31 cellular contexts compared by ENCODE assay signal in the genomic region with DNA sequence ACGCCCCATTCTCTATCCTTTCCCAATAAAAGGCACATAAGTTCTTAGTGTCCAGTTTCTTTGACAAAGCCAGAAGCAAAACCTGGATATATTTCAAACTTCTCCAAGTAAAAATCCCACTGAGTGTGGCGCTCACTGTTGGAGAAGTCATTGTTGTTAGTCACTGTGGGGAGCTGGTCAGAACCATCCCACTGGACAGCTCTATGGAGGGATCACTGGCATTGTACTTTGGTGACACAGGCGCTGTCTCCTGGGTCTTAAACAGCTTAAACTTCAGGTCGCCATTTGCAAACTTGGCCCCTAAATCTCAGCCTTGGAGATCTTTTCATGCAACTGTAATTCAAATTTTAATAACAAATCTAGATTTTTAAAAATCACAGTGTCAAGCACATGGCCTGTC.
"Had no signal": no experiment of that assay in that cellular context is flagged by ENCODE, and none has a peak within 500 bp of the region (broad histone marks: within the 10 kb centered on the region; RNA-seq: fewer than 3 reads in every experiment).

No MANE protein-coding gene starts in this region.

- H3K4me3 Mint-ChIP-seq: dendritic cell treated with granulocyte-macrophage colony-stimulating factor and Interleukin-4, amounts not matched to agents 40 ng/mL and 50 ng/mL, for 4 days; endodermal cell; mesothelial cell of epicardium; naive thymus-derived CD8-positive, alpha-beta T cell; nephron progenitor cell; stimulated activated memory B cell treated with anti-CD40 and anti-IgM and Interleukin-4, amounts not matched to agents 10 μg/mL and 1 μg/mL and 100 μg/mL, for 72 hours had no signal

- H3K9me3 ChIP-seq: esophagus muscularis mucosa, gastroesophageal sphincter, ovary, psoas muscle, testis, tibial artery, upper lobe of left lung had no signal

- H3K36me3 Mint-ChIP-seq: mesothelial cell of epicardium; naive thymus-derived CD8-positive, alpha-beta T cell; stimulated activated memory B cell treated with anti-CD40 and anti-IgM and Interleukin-4, amounts not matched to agents 10 μg/mL and 1 μg/mL and 100 μg/mL, for 72 hours had no signal

- ATAC-seq: foreskin keratinocyte; gastroesophageal sphincter; heart right ventricle; left cardiac atrium; naive thymus-derived CD8-positive, alpha-beta T cell; psoas muscle; right cardiac atrium; stimulated activated memory B cell treated with anti-CD40 and anti-IgM and Interleukin-4, amounts not matched to agents 10 μg/mL and 1 μg/mL and 100 μg/mL, for 72 hours; stimulated activated naive CD8-positive, alpha-beta T cell treated with anti-CD3 and anti-CD28 coated beads, Interleukin-15, Interleukin-2, amounts not matched to agents 100 U/mL and 50 U/mL, for 24 hours had no signal

- H3K27ac Mint-ChIP-seq: dendritic cell treated with granulocyte-macrophage colony-stimulating factor and Interleukin-4, amounts not matched to agents 40 ng/mL and 50 ng/mL, for 4 days; endodermal cell; mesothelial cell of epicardium; naive thymus-derived CD8-positive, alpha-beta T cell; nephron progenitor cell; stimulated activated memory B cell treated with anti-CD40 and anti-IgM and Interleukin-4, amounts not matched to agents 10 μg/mL and 1 μg/mL and 100 μg/mL, for 72 hours had no signal

- DNase-seq: effector CD8-positive, alpha-beta T cell; endodermal cell; foreskin keratinocyte; heart right ventricle; hippocampal formation; left cardiac atrium; mesenchymal stem cell; naive thymus-derived CD8-positive, alpha-beta T cell; nephron progenitor cell; occipital lobe; ovary; posterior cingulate gyrus; psoas muscle; right cardiac atrium; spleen; stimulated activated CD4-positive, alpha-beta T cell treated with anti-CD3 and anti-CD28 coated beads, Interleukin-4, amount 100 ng/mL, for 4 hours; stimulated activated naive CD8-positive, alpha-beta T cell treated with anti-CD3 and anti-CD28 coated beads, Interleukin-15, Interleukin-2, amounts not matched to agents 100 U/mL and 50 U/mL, for 24 hours; substantia nigra; testis; tibial artery; upper lobe of left lung had no signal

- H3K27ac ChIP-seq: epithelial cell of prostate, esophagus muscularis mucosa, foreskin keratinocyte, gastroesophageal sphincter, heart right ventricle, ovary, psoas muscle, skin epidermis, spleen, testis, tibial artery, upper lobe of left lung had no signal

- H3K9me3 Mint-ChIP-seq: dendritic cell treated with granulocyte-macrophage colony-stimulating factor and Interleukin-4, amounts not matched to agents 40 ng/mL and 50 ng/mL, for 4 days; endodermal cell; mesothelial cell of epicardium; nephron progenitor cell; stimulated activated memory B cell treated with anti-CD40 and anti-IgM and Interleukin-4, amounts not matched to agents 10 μg/mL and 1 μg/mL and 100 μg/mL, for 72 hours had no signal

- H3K36me3 ChIP-seq: esophagus muscularis mucosa, gastroesophageal sphincter, heart right ventricle, ovary, spleen, tibial artery, upper lobe of left lung had no signal

- H3K4me1 ChIP-seq: esophagus muscularis mucosa, foreskin keratinocyte, gastroesophageal sphincter, psoas muscle, testis, tibial artery, upper lobe of left lung had no signal

- H3K4me1 Mint-ChIP-seq: mesothelial cell of epicardium; nephron progenitor cell; stimulated activated memory B cell treated with anti-CD40 and anti-IgM and Interleukin-4, amounts not matched to agents 10 μg/mL and 1 μg/mL and 100 μg/mL, for 72 hours had no signal

- FAIRE-seq: colon, islet of Langerhans, urothelium cell line had no signal

- H3K27me3 Mint-ChIP-seq: dendritic cell treated with granulocyte-macrophage colony-stimulating factor and Interleukin-4, amounts not matched to agents 40 ng/mL and 50 ng/mL, for 4 days; stimulated activated memory B cell treated with anti-CD40 and anti-IgM and Interleukin-4, amounts not matched to agents 10 μg/mL and 1 μg/mL and 100 μg/mL, for 72 hours had no signal

- H3K4me3 ChIP-seq: esophagus muscularis mucosa, gastroesophageal sphincter, heart right ventricle, ovary, psoas muscle, skin epidermis, spleen, testis, tibial artery, upper lobe of left lung had no signal

- H3K27me3 ChIP-seq: esophagus muscularis mucosa, gastroesophageal sphincter, heart right ventricle, ovary, testis, tibial artery, upper lobe of left lung had no signal
